ENCODE assay signal across 26 cellular contexts in genomic region chr9:119788876-119789275, GRCh38.
"Had no signal": no experiment of that assay in that cellular context is flagged by ENCODE, and none has a peak within 500 bp of the region (broad histone marks: within the 10 kb centered on the region; RNA-seq: fewer than 3 reads in every experiment).

No MANE protein-coding gene starts in this region.

- H3K27ac ChIP-seq: ascending aorta, VCaP had no signal

- DNase-seq: activated CD4-positive, alpha-beta memory T cell treated with anti-CD3 and anti-CD28 coated beads for 36 hours; activated CD4-positive, alpha-beta T cell treated with anti-CD3 and anti-CD28 coated beads, Interleukin-2, amount 10 ng/mL, durations not matched to agents 7 days and 5 days; activated CD4-positive, CD25-positive, alpha-beta regulatory T cell; activated CD8-positive, alpha-beta memory T cell treated with anti-CD3 and anti-CD28 coated beads for 24 hours; activated effector memory CD4-positive, alpha-beta T cell treated with anti-CD3 and anti-CD28 coated beads, Interleukin-2, amount 50 U/mL, for 16 hours; activated naive CD4-positive, alpha-beta T cell treated with Interleukin-2 at 50 U/mL for 16 hours; activated naive CD8-positive, alpha-beta T cell treated with anti-CD3 and anti-CD28 coated beads, Interleukin-2, amount 50 U/mL, for 24 hours; activated T-cell treated with anti-CD3 and anti-CD28 coated beads, Interleukin-2, amount 50 U/mL, for 4 hours; amniotic stem cell; Karpas-422; MM.1S; NCI-H1105; NCI-H1436; NCI-H1694 treated with DMSO at 0.1 percent for 48 hours; NCI-H2081; NCI-H345; NCI-H510A; NCI-H526 treated with DMSO at 0.1 percent for 48 hours; NCI-H82; SIG-M5; T-cell; T-helper 2 cell; T1000 had no signal

- H3K27me3 ChIP-seq: ascending aorta had no signal

- H3K4me1 ChIP-seq: ascending aorta had no signal

- H3K9me3 ChIP-seq: ascending aorta had no signal

- H3K36me3 ChIP-seq: ascending aorta had no signal

- H3K4me3 ChIP-seq: ascending aorta had no signal

- ATAC-seq: activated naive CD4-positive, alpha-beta T cell treated with anti-CD3 and anti-CD28 coated beads, Interleukin-2, amount 50 U/mL, for 72 hours; activated naive CD8-positive, alpha-beta T cell treated with anti-CD3 and anti-CD28 coated beads, Interleukin-2, amount 50 U/mL, for 24 hours; activated T-cell treated with anti-CD3 and anti-CD28 coated beads, Interleukin-2, amount 50 U/mL, for 4 hours; T-cell had no signal
